In genomic region chr11:45646275-45646970, GRCh38 we compare ENCODE assay signal across 9 cellular contexts. TPM values are rescaled to one million over a fixed set of nuclear protein-coding genes. Genes with fewer than 3 reads are reported as not detected.
DNase-seq lines count a peak whose midpoint lies in the region; ATAC-seq and TF ChIP-seq lines count a peak whose summit lies in the region.
"Had no signal": no experiment of that assay in that cellular context is flagged by ENCODE, and none has a peak within 500 bp of the region (broad histone marks: within the 10 kb centered on the region; RNA-seq: fewer than 3 reads in every experiment).

No MANE protein-coding gene starts in this region.

- no peaks in the 10 kb centered on the region for H3F3A ChIP-seq in PC-3 (ENCODE audit: low read length, unreplicated experiment)

- H3K4me3 ChIP-seq in AG10803 (ENCODE audit: low read length) (no peak overlapping the region), PC-3 (ENCODE audit: low read length) (no peak overlapping the region), fibroblast of villous mesenchyme (ENCODE audit: low read depth, low read length) (no peak overlapping the region), transverse colon (no peak overlapping the region)

- peak; percentile 16 for DNase-seq in AG10803 (ENCODE audit: low read depth)
- DNase-seq in PC-3, result peak; percentile 27
- peak; percentile 29 for DNase-seq in fibroblast of villous mesenchyme (ENCODE audit: low read depth)
- DNase-seq in transverse colon, result no peak
- DNase-seq in stimulated activated CD4-positive, alpha-beta T cell treated with anti-CD3 and anti-CD28 coated beads, Interleukin-4, amount 100 ng/mL, for 1 hour, result no peak
- DNase-seq in omental fat pad (ENCODE audit: low spot score), result no peak
- DNase-seq: aorta had no signal

- H3K9me3 ChIP-seq in PC-3 (ENCODE audit: low read length), result no peaks in the 10 kb centered on the region
- no peaks in the 10 kb centered on the region for H3K9me3 ChIP-seq in transverse colon

- no peak for TF ChIP-seq POLR2A in transverse colon (IDR thresholded peaks at IDR 0.05)

- POLR2A ChIA-PET in PC-3 (lab: Charles Lee; ENCODE audit: unreplicated experiment), result no interaction called here

- H2AFZ ChIP-seq in PC-3 (ENCODE audit: low read length), result no peak overlapping the region

- H3K27me3 ChIP-seq in PC-3 (ENCODE audit: low read length), result peaks cover 25% of the 10 kb centered on the region
- H3K27me3 ChIP-seq in transverse colon, result peaks cover 4% of the 10 kb centered on the region

- no peaks in the 10 kb centered on the region for H3K79me2 ChIP-seq in PC-3 (ENCODE audit: low read length)

- no peak overlapping the region for H3K9ac ChIP-seq in PC-3 (ENCODE audit: low read length)

- no TSS peak for BruUV-seq in PC-3 (replicated peaks; lab: Mats Ljungman, UMichigan)

- WGBS in transverse colon (ENCODE audit: low coverage in 1 of 2), 2 donors, result 100% methylated on average over 1 of the region's 1 CpG; no CpG with 5 or more reads in 1 of the 2 donors

- H3K27ac ChIP-seq in PC-3 (ENCODE audit: low read length) (no peak overlapping the region), transverse colon (no peak overlapping the region)

- H3K9me2 ChIP-seq in PC-3 (replicated peaks; ENCODE audit: low read length), result no peaks in the 10 kb centered on the region

- no peaks in the 10 kb centered on the region for H4K20me1 ChIP-seq in PC-3 (ENCODE audit: low read length)

- H3K4me2 ChIP-seq in PC-3 (ENCODE audit: low read length), result no peak overlapping the region

- H3K4me1 ChIP-seq in PC-3 (ENCODE audit: insufficient read depth, low read length), result no peaks in the 10 kb centered on the region
- H3K4me1 ChIP-seq in transverse colon, result no peaks in the 10 kb centered on the region

- intact Hi-C loops in PC-3 (cut with micrococcal nuclease) (no loop called here), transverse colon (cut with DNase I; ENCODE audit: low total_unique reads) (no loop called here)

- ATAC-seq in GM19463 (IDR thresholded peaks at IDR 0.05; ENCODE audit: unreplicated experiment), result peak; percentile 61
- ATAC-seq in PC-3, result no peak; the same call in 1 of the 2 replicates
- ATAC-seq in HG02571 (IDR thresholded peaks at IDR 0.05; ENCODE audit: unreplicated experiment), result no peak
- ATAC-seq in omental fat pad (ENCODE audit: low FRiP score), result no peak

- TF ChIP-seq CTCF in AG10803 (conservative IDR thresholded peaks at IDR 0.05; ENCODE audit: low read length) (no peak), PC-3 (conservative IDR thresholded peaks at IDR 0.05; ENCODE audit: low read depth, low read length) (no peak), fibroblast of villous mesenchyme (IDR thresholded peaks at IDR 0.05; ENCODE audit: insufficient read depth, low read depth, low read length) (no peak), transverse colon (IDR thresholded peaks at IDR 0.05) (no peak), omental fat pad (IDR thresholded peaks at IDR 0.05) (no peak)

- in situ Hi-C loops in transverse colon (cut with MboI; ENCODE audit: low pct_ligation_motif_present in 1 of 4, low pct_unique_long_range_greater_than_20kb in 1 of 4, low sequenced_read_pairs in 3 of 4), result no loop called here

- no peaks in the 10 kb centered on the region for H3K36me3 ChIP-seq in PC-3 (ENCODE audit: low read depth, low read length)
- H3K36me3 ChIP-seq in transverse colon, result no peaks in the 10 kb centered on the region

- CTCF ChIA-PET in PC-3 (lab: Charles Lee), result no interaction called here

- no peak for TF ChIP-seq EP300 in transverse colon (IDR thresholded peaks at IDR 0.05; ENCODE audit: low read depth)

RNA-seq across cellular contexts. Expression of gene CHST1, which starts 19.0 kb away (rescaled TPM):
- not detected in 2 replicates for total RNA-seq in PC-3 (2014; rRNA removed)
- 0.43 and 0.97 TPM in 2 replicates for total RNA-seq in fibroblast of villous mesenchyme
- 1 to 10 TPM in 2 of 4 donors, under 1 TPM in 2; 0.27 to 1.9 (median 0.76) TPM for total RNA-seq in transverse colon
- 1 to 10 TPM in 3 of 4 donors, under 1 TPM in 1; 0.37 to 8.4 (median 2.7) TPM for total RNA-seq in omental fat pad

Comparison
In these comparisons a context has a peak if more than half of its experiments do, and no peak if none do; other contexts are left out.
1. DNase-seq: peak in AG10803 (single experiment), PC-3 (single experiment) and fibroblast of villous mesenchyme (single experiment); none in transverse colon (single experiment), stimulated activated CD4-positive, alpha-beta T cell treated with anti-CD3 and anti-CD28 coated beads, Interleukin-4, amount 100 ng/mL, for 1 hour (single experiment) and omental fat pad (single experiment).